In genomic region chr1:212979340-212980122, GRCh38 we compare ENCODE assay signal across 1 cellular context.
TF ChIP-seq lines count a peak whose summit lies in the region.

No MANE protein-coding gene starts in this region.

TF ChIP-seq in GM12878, 131 proteins besides CTCF, POLR2A, EP300 and RAD21 (continued from another document and continues in another):
- TF ChIP-seq E2F8 (IDR thresholded peaks at IDR 0.05; ENCODE audit: low read depth, partially characterized antibody) (no peak), DPF2 (IDR thresholded peaks at IDR 0.05) (peak; percentile 81), STAT3 (IDR thresholded peaks at IDR 0.05; ENCODE audit: low read depth, low read length) (0 out of 2 replicates have a peak, but pooled peaks have one; percentile 45), CREB1 (IDR thresholded peaks at IDR 0.05; ENCODE audit: low read depth) (peak; percentile 93), ZNF24 (IDR thresholded peaks at IDR 0.05) (no peak), POU2F2 (IDR thresholded peaks at IDR 0.05; ENCODE audit: borderline replicate concordance, low read depth, low read length) (no peak), PAX5 (IDR thresholded peaks at IDR 0.05; ENCODE audit: borderline replicate concordance, low read depth, low read length) (peak; percentile 77; the same call in 1 of the 2 replicates), ZNF384 (IDR thresholded peaks at IDR 0.05; ENCODE audit: borderline replicate concordance, low read depth, low read length) (no peak), ZZZ3 (IDR thresholded peaks at IDR 0.05; ENCODE audit: control insufficient read depth, insufficient read length, low read depth) (no peak), FOXK2 (IDR thresholded peaks at IDR 0.05) (no peak), CEBPZ (IDR thresholded peaks at IDR 0.05; ENCODE audit: low read depth, low read length) (no peak), GATAD2B (conservative IDR thresholded peaks at IDR 0.05; ENCODE audit: low read depth) (peak; percentile 98), ZBTB40 (IDR thresholded peaks at IDR 0.05; ENCODE audit: borderline replicate concordance) (no peak; the same call in 1 of the 2 replicates), SMAD1 (IDR thresholded peaks at IDR 0.05; ENCODE audit: low read depth, partially characterized antibody) (peak; percentile 62), ZSCAN29 (IDR thresholded peaks at IDR 0.05) (no peak), NFIC (IDR thresholded peaks at IDR 0.05; ENCODE audit: low read depth, low read length) (peak; percentile 88), MLLT1 (IDR thresholded peaks at IDR 0.05) (peak; percentile 44), SREBF2 (IDR thresholded peaks at IDR 0.05; ENCODE audit: low read length) (no peak), NFYA (IDR thresholded peaks at IDR 0.05; ENCODE audit: borderline replicate concordance, low read depth, low read length) (no peak), POLR2AphosphoS2 (IDR thresholded peaks at IDR 0.05; ENCODE audit: low read depth, low read length) (no peak), KAT2A (conservative IDR thresholded peaks at IDR 0.05; ENCODE audit: control insufficient read depth, low read depth, low read length) (no peak), SRF (IDR thresholded peaks at IDR 0.05; ENCODE audit: low read depth in 2 of 2, low read length in 2 of 2) (peak; percentile 58 to 70; a peak in 3 of 4 replicates), HDAC6 (IDR thresholded peaks at IDR 0.05; ENCODE audit: unreplicated experiment) (no peak), HDGF (IDR thresholded peaks at IDR 0.05) (no peak), HDAC2 (IDR thresholded peaks at IDR 0.05) (no peak), KLF5 (IDR thresholded peaks at IDR 0.05; ENCODE audit: partially characterized antibody) (no peak), BMI1 (IDR thresholded peaks at IDR 0.05; ENCODE audit: borderline replicate concordance) (no peak; the same call in 1 of the 2 replicates), IRF4 (IDR thresholded peaks at IDR 0.05; ENCODE audit: low read depth, low read length) (peak; percentile 75), ZBTB4 (CRISPR knock-in tag; IDR thresholded peaks at IDR 0.05) (no peak), RELB (IDR thresholded peaks at IDR 0.05; ENCODE audit: low read depth) (peak; percentile 86), MYC (IDR thresholded peaks at IDR 0.05; ENCODE audit: insufficient read depth, insufficient read length, insufficient replicate concordance, low read length, severe bottlenecking) (no peak), CBFB (IDR thresholded peaks at IDR 0.05; ENCODE audit: low read depth) (peak; percentile 74)
- TF ChIP-seq, protein P1, sequence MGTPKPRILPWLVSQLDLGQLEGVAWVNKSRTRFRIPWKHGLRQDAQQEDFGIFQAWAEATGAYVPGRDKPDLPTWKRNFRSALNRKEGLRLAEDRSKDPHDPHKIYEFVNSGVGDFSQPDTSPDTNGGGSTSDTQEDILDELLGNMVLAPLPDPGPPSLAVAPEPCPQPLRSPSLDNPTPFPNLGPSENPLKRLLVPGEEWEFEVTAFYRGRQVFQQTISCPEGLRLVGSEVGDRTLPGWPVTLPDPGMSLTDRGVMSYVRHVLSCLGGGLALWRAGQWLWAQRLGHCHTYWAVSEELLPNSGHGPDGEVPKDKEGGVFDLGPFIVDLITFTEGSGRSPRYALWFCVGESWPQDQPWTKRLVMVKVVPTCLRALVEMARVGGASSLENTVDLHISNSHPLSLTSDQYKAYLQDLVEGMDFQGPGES (IDR thresholded peaks at IDR 0.05), result no peak
- TF ChIP-seq, protein P2, sequence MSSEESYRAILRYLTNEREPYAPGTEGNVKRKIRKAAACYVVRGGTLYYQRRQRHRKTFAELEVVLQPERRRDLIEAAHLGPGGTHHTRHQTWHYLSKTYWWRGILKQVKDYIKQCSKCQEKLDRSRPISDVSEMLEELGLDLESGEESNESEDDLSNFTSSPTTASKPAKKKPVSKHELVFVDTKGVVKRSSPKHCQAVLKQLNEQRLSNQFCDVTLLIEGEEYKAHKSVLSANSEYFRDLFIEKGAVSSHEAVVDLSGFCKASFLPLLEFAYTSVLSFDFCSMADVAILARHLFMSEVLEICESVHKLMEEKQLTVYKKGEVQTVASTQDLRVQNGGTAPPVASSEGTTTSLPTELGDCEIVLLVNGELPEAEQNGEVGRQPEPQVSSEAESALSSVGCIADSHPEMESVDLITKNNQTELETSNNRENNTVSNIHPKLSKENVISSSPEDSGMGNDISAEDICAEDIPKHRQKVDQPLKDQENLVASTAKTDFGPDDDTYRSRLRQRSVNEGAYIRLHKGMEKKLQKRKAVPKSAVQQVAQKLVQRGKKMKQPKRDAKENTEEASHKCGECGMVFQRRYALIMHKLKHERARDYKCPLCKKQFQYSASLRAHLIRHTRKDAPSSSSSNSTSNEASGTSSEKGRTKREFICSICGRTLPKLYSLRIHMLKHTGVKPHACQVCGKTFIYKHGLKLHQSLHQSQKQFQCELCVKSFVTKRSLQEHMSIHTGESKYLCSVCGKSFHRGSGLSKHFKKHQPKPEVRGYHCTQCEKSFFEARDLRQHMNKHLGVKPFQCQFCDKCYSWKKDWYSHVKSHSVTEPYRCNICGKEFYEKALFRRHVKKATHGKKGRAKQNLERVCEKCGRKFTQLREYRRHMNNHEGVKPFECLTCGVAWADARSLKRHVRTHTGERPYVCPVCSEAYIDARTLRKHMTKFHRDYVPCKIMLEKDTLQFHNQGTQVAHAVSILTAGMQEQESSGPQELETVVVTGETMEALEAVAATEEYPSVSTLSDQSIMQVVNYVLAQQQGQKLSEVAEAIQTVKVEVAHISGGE (CRISPR knock-in tag; IDR thresholded peaks at IDR 0.05), result no peak
